ENCODE assay signal across 8 cellular contexts in genomic region chr15:45167631-45168205, GRCh38. TPM values are rescaled to one million over a fixed set of nuclear protein-coding genes. Genes with fewer than 3 reads are reported as not detected.
DNase-seq lines count a peak whose midpoint lies in the region; ATAC-seq and TF ChIP-seq lines count a peak whose summit lies in the region.

No MANE protein-coding gene starts in this region.

- H3K36me3 Mint-ChIP-seq in T-helper 1 cell treated with Interleukin-12 subunit alpha and Interleukin-12 subunit beta and Interleukin-4 antibody, amounts not matched to agents 30 μg/mL and 1 μg/mL, for 36 hours (ENCODE audit: low read depth), result no peaks in the 10 kb centered on the region

- H3K9ac ChIP-seq in liver (ENCODE audit: low read depth in 1 of 2, low read length in 2 of 2), result peak overlapping the region in 1 of 2 donors; percentile 68

- no peak for ATAC-seq in HG02938 (IDR thresholded peaks at IDR 0.05; ENCODE audit: unreplicated experiment)
- no peak for ATAC-seq in GM18861 (IDR thresholded peaks at IDR 0.05; ENCODE audit: unreplicated experiment)

- DNase-seq in T-helper 1 cell, result no peak
- DNase-seq in suprapubic skin (ENCODE audit: low spot score in 2 of 2), result no peak
- no peak for DNase-seq in activated effector memory CD4-positive, alpha-beta T cell treated with anti-CD3 and anti-CD28 coated beads, Interleukin-2, amount 50 U/mL, for 16 hours

- TF ChIP-seq RAD21 in liver (IDR thresholded peaks at IDR 0.05), result no peak

- H3K27ac ChIP-seq in angular gyrus (ENCODE audit: low read depth, low read length), result peak overlapping the region; percentile 85
- peak overlapping the region; percentile 83 to 89 for H3K27ac ChIP-seq in liver (ENCODE audit: low read depth in 1 of 2, low read length in 2 of 2)
- H3K27ac ChIP-seq in suprapubic skin, result peak overlapping the region; percentile 99

- H3K27ac Mint-ChIP-seq in T-helper 1 cell treated with Interleukin-12 subunit alpha and Interleukin-12 subunit beta and Interleukin-4 antibody, amounts not matched to agents 30 μg/mL and 1 μg/mL, for 36 hours, result peak overlapping the region; percentile 73

- H3K9me3 ChIP-seq in liver (ENCODE audit: control insufficient read depth in 4 of 4, low read length in 3 of 4) (no peaks in the 10 kb centered on the region), suprapubic skin (no peaks in the 10 kb centered on the region)

- no peak for TF ChIP-seq POLR2A in suprapubic skin (IDR thresholded peaks at IDR 0.05)

- peaks cover 16% of the 10 kb centered on the region for H3K4me1 Mint-ChIP-seq in T-helper 1 cell treated with Interleukin-12 subunit alpha and Interleukin-12 subunit beta and Interleukin-4 antibody, amounts not matched to agents 30 μg/mL and 1 μg/mL, for 36 hours (ENCODE audit: low read depth)

- peak overlapping the region; percentile 70 for H3K4me3 Mint-ChIP-seq in T-helper 1 cell treated with Interleukin-12 subunit alpha and Interleukin-12 subunit beta and Interleukin-4 antibody, amounts not matched to agents 30 μg/mL and 1 μg/mL, for 36 hours

- no peak for TF ChIP-seq CTCF in liver (IDR thresholded peaks at IDR 0.05; ENCODE audit: low read depth, low read length, missing input control)
- TF ChIP-seq CTCF in suprapubic skin (IDR thresholded peaks at IDR 0.05), result no peak

- H3K9me3 Mint-ChIP-seq in T-helper 1 cell treated with Interleukin-12 subunit alpha and Interleukin-12 subunit beta and Interleukin-4 antibody, amounts not matched to agents 30 μg/mL and 1 μg/mL, for 36 hours, result no peaks in the 10 kb centered on the region

- 69% methylated on average over 9 of the region's 9 CpGs for WGBS in liver
- WGBS in suprapubic skin, result 72% methylated on average over 7 of the region's 9 CpGs

- H3K36me3 ChIP-seq in liver (ENCODE audit: control insufficient read depth in 4 of 4, insufficient read depth in 3 of 4, low read depth in 1 of 4, low read length in 3 of 4), result peaks cover 0 to 2% (median 2%) of the 10 kb centered on the region in 4 donors
- H3K36me3 ChIP-seq in suprapubic skin, result peaks cover 12% of the 10 kb centered on the region

- H3K27me3 Mint-ChIP-seq in T-helper 1 cell treated with Interleukin-12 subunit alpha and Interleukin-12 subunit beta and Interleukin-4 antibody, amounts not matched to agents 30 μg/mL and 1 μg/mL, for 36 hours (ENCODE audit: low read depth), result no peaks in the 10 kb centered on the region

- peaks cover 2 to 12% (median 3%) of the 10 kb centered on the region in 4 donors for H3K4me1 ChIP-seq in liver (ENCODE audit: control insufficient read depth in 4 of 4, insufficient read depth in 4 of 4, low read length in 3 of 4)
- H3K4me1 ChIP-seq in suprapubic skin, result peaks cover 32% of the 10 kb centered on the region

- H3K4me3 ChIP-seq in liver (ENCODE audit: low read depth in 1 of 3, low read length in 3 of 3) (peak overlapping the region in 2 of 3 donors; percentile 71), suprapubic skin (peak overlapping the region; percentile 87)

- H3K27me3 ChIP-seq in liver (ENCODE audit: control insufficient read depth in 4 of 4, insufficient read depth in 4 of 4, low read length in 3 of 4) (no peaks in the 10 kb centered on the region), suprapubic skin (no peaks in the 10 kb centered on the region)

- TF ChIP-seq EP300 in suprapubic skin (IDR thresholded peaks at IDR 0.05), result no peak

TF ChIP-seq in liver, 16 proteins besides CTCF, POLR2A, EP300 and RAD21:
- TF ChIP-seq HNF4G (IDR thresholded peaks at IDR 0.05) (no peak), HNF4A (conservative IDR thresholded peaks at IDR 0.05) (no peak), JUND (IDR thresholded peaks at IDR 0.05) (no peak), FOXA2 (IDR thresholded peaks at IDR 0.05) (no peak), SP1 (IDR thresholded peaks at IDR 0.05) (no peak), RXRA (IDR thresholded peaks at IDR 0.05) (no peak), ZBTB33 (IDR thresholded peaks at IDR 0.05) (no peak), NR2F2 (IDR thresholded peaks at IDR 0.05) (no peak), EGR1 (IDR thresholded peaks at IDR 0.05; ENCODE audit: low read depth in 2 of 2) (no peak), FOXA1 (IDR thresholded peaks at IDR 0.05) (no peak), TAF1 (conservative IDR thresholded peaks at IDR 0.05) (no peak), YY1 (IDR thresholded peaks at IDR 0.05) (no peak)
- TF ChIP-seq, protein P1, sequence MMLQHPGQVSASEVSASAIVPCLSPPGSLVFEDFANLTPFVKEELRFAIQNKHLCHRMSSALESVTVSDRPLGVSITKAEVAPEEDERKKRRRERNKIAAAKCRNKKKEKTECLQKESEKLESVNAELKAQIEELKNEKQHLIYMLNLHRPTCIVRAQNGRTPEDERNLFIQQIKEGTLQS (IDR thresholded peaks at IDR 0.05), result no peak
- TF ChIP-seq, protein P2, sequence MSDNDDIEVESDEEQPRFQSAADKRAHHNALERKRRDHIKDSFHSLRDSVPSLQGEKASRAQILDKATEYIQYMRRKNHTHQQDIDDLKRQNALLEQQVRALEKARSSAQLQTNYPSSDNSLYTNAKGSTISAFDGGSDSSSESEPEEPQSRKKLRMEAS (IDR thresholded peaks at IDR 0.05), result no peak
- TF ChIP-seq, protein P3, sequence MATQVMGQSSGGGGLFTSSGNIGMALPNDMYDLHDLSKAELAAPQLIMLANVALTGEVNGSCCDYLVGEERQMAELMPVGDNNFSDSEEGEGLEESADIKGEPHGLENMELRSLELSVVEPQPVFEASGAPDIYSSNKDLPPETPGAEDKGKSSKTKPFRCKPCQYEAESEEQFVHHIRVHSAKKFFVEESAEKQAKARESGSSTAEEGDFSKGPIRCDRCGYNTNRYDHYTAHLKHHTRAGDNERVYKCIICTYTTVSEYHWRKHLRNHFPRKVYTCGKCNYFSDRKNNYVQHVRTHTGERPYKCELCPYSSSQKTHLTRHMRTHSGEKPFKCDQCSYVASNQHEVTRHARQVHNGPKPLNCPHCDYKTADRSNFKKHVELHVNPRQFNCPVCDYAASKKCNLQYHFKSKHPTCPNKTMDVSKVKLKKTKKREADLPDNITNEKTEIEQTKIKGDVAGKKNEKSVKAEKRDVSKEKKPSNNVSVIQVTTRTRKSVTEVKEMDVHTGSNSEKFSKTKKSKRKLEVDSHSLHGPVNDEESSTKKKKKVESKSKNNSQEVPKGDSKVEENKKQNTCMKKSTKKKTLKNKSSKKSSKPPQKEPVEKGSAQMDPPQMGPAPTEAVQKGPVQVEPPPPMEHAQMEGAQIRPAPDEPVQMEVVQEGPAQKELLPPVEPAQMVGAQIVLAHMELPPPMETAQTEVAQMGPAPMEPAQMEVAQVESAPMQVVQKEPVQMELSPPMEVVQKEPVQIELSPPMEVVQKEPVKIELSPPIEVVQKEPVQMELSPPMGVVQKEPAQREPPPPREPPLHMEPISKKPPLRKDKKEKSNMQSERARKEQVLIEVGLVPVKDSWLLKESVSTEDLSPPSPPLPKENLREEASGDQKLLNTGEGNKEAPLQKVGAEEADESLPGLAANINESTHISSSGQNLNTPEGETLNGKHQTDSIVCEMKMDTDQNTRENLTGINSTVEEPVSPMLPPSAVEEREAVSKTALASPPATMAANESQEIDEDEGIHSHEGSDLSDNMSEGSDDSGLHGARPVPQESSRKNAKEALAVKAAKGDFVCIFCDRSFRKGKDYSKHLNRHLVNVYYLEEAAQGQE (IDR thresholded peaks at IDR 0.05), result no peak

RNA-seq across cellular contexts. Expression of gene SHF, which starts 20.0 kb away (rescaled TPM):
- total RNA-seq in liver (10 to 100 TPM in 1 of 2 donors, 1 to 10 TPM in 1; 5.0 to 15.2 TPM), suprapubic skin (10 to 100 TPM in 2 of 4 donors, 1 to 10 TPM in 2; 5.4 to 11.9 (median 8.6) TPM)
- polyA plus RNA-seq in liver, result 10 to 100 TPM in 1 of 2 donors, 1 to 10 TPM in 1; 4.7 to 15.7 TPM

RNA-seq across cellular contexts. Expression of gene DUOX1, which starts 37.9 kb away (rescaled TPM):
- total RNA-seq in liver, result under 1 TPM in 1 of 2 donors, not detected in 1; 0.08 TPM
- polyA plus RNA-seq in liver, result under 1 TPM; 0.02 to 0.94 TPM
- 100 to 1,000 TPM in 3 of 4 donors, 10 to 100 TPM in 1; 87.2 to 246 (median 165) TPM for total RNA-seq in suprapubic skin

RNA-seq across cellular contexts. Expression of gene DUOXA1, which starts 38.0 kb away (rescaled TPM):
- total RNA-seq in liver (not detected), suprapubic skin (100 to 1,000 TPM in 1 of 4 donors, 10 to 100 TPM in 3; 65.6 to 178 (median 89.6) TPM)
- under 1 TPM in 1 of 2 donors, not detected in 1; 0.02 TPM for polyA plus RNA-seq in liver

RNA-seq across cellular contexts. Expression of gene DUOXA2, which starts 53.6 kb away (rescaled TPM):
- total RNA-seq in liver (not detected), suprapubic skin (not detected)
- under 1 TPM in 1 of 2 donors, not detected in 1; 0.07 TPM for polyA plus RNA-seq in liver

RNA-seq across cellular contexts. Expression of gene DUOX2, which starts 53.7 kb away (rescaled TPM):
- total RNA-seq in liver (under 1 TPM in 1 of 2 donors, not detected in 1; 0.08 TPM), suprapubic skin (10 to 100 TPM in 2 of 4 donors, 1 to 10 TPM in 2; 2.3 to 32.6 (median 6.9) TPM)
- polyA plus RNA-seq in liver, result under 1 TPM in 1 of 2 donors, not detected in 1; 0.06 TPM

Comparison
In these comparisons a context has a peak if more than half of its experiments do, and no peak if none do; other contexts are left out.
1. RNA of gene DUOX1, which starts 37.9 kb away (total RNA-seq): 87.2 to 246 TPM in suprapubic skin; 0.08 TPM in liver; every median in the first group is over 10 times any median in the second.
2. RNA of gene DUOXA1, which starts 38.0 kb away (total RNA-seq): 65.6 to 178 TPM in suprapubic skin; not detected in liver; every median in the first group is over 10 times any median in the second.
3. Peak in every context shown above with its lines, with median percentiles within 50 percentile points of each other: H3K27ac ChIP-seq.